ENCODE assay signal across 23 cellular contexts in the genomic region with DNA sequence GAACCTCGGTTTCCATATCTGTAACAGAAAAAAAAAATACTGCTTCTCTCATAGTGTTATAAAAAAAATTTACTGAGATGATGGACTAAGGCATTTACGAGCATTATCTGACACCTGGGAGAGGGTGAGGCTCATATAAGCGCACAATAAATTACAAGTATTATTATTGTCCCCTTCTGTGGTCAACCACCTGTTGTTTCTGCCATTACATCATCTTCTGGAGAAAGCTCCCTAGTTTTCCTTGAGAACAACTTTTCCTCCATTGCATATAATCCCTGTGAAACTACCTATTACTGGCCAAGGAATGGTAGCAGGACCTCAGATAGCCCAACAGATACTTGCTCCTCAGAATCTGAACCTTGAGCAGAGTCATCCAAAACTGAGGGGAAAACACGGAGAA.
"Had no signal": no experiment of that assay in that cellular context is flagged by ENCODE, and none has a peak within 500 bp of the region (broad histone marks: within the 10 kb centered on the region; RNA-seq: fewer than 3 reads in every experiment).

No MANE protein-coding gene starts in this region.

- H3K27ac Mint-ChIP-seq: nephron progenitor cell; stimulated activated naive CD8-positive, alpha-beta T cell treated with anti-CD3 and anti-CD28 coated beads, Interleukin-15, Interleukin-2, amounts not matched to agents 100 ng/mL and 50 ng/mL, for 24 hours had no signal

- H3K9me3 ChIP-seq: left ventricle myocardium inferior, lower lobe of right lung, neutrophil, psoas muscle, testis, tibial nerve, upper lobe of right lung, vagina had no signal

- H3K4me1 ChIP-seq: lower lobe of right lung, psoas muscle, testis, vagina had no signal

- H3K4me2 ChIP-seq: hepatocyte had no signal

- H2AFZ ChIP-seq: hepatocyte had no signal

- DNase-seq: effector CD4-positive, alpha-beta T cell; foreskin melanocyte; head of caudate nucleus; left cardiac atrium; left ventricle myocardium inferior; lower lobe of right lung; mesenchymal stem cell; midbrain; naive thymus-derived CD4-positive, alpha-beta T cell; nephron progenitor cell; psoas muscle; retina; stimulated activated CD4-positive, alpha-beta T cell treated with anti-CD3 and anti-CD28 coated beads, Interleukin-12 subunit alpha, Interleukin-12 subunit beta, amount 100 ng/mL, for 4 hours; testis; upper lobe of right lung had no signal

- H3K27me3 ChIP-seq: hepatocyte, neutrophil, testis, tibial nerve, upper lobe of right lung, vagina had no signal

- H3K27me3 Mint-ChIP-seq: naive thymus-derived CD4-positive, alpha-beta T cell; stimulated activated naive CD8-positive, alpha-beta T cell treated with anti-CD3 and anti-CD28 coated beads, Interleukin-15, Interleukin-2, amounts not matched to agents 100 ng/mL and 50 ng/mL, for 24 hours had no signal

- H3K4me1 Mint-ChIP-seq: nephron progenitor cell had no signal

- H3K36me3 ChIP-seq: neutrophil had no signal

- H3K79me2 ChIP-seq: hepatocyte had no signal

- H3K4me3 Mint-ChIP-seq: naive thymus-derived CD4-positive, alpha-beta T cell; nephron progenitor cell; stimulated activated naive CD8-positive, alpha-beta T cell treated with anti-CD3 and anti-CD28 coated beads, Interleukin-15, Interleukin-2, amounts not matched to agents 100 ng/mL and 50 ng/mL, for 24 hours had no signal

- ATAC-seq: left cardiac atrium; lower lobe of right lung; naive thymus-derived CD4-positive, alpha-beta T cell; psoas muscle; sciatic nerve; upper lobe of right lung had no signal

- H3K27ac ChIP-seq: coronary artery, hepatocyte, left ventricle myocardium inferior, neutrophil, psoas muscle, skin epidermis, testis, tibial nerve, vagina had no signal

- H3K9me3 Mint-ChIP-seq: naive thymus-derived CD4-positive, alpha-beta T cell; nephron progenitor cell; stimulated activated naive CD8-positive, alpha-beta T cell treated with anti-CD3 and anti-CD28 coated beads, Interleukin-15, Interleukin-2, amounts not matched to agents 100 ng/mL and 50 ng/mL, for 24 hours had no signal

- H3K4me3 ChIP-seq: coronary artery, hepatocyte, left ventricle myocardium inferior, lower lobe of right lung, psoas muscle, skin epidermis, testis, tibial nerve, upper lobe of right lung, vagina had no signal
